ENCODE assay signal across 11 cellular contexts in genomic region chr15:65804252-65804931, GRCh38. TPM values are rescaled to one million over a fixed set of nuclear protein-coding genes. Genes with fewer than 3 reads are reported as not detected.
DNase-seq lines count a peak whose midpoint lies in the region; ATAC-seq and TF ChIP-seq lines count a peak whose summit lies in the region.
"Had no signal": no experiment of that assay in that cellular context is flagged by ENCODE, and none has a peak within 500 bp of the region (broad histone marks: within the 10 kb centered on the region; RNA-seq: fewer than 3 reads in every experiment).

No MANE protein-coding gene starts in this region.

- intact Hi-C loops in spleen (cut with DNase I; ENCODE audit: low total_unique reads): no loop called here

- H3K4me3 Mint-ChIP-seq in activated T-cell treated with anti-CD3 and anti-CD28 coated beads, Interleukin-2, amount 50 U/mL, for 24 hours: no peak overlapping the region

- no peaks in the 10 kb centered on the region for H3K9me3 Mint-ChIP-seq in activated T-cell treated with anti-CD3 and anti-CD28 coated beads, Interleukin-2, amount 50 U/mL, for 24 hours

- no peaks in the 10 kb centered on the region for H3K9me3 ChIP-seq in spleen
- H3K9me3 ChIP-seq: prostate gland had no signal

- H3K27ac ChIP-seq in spleen: peak overlapping the region in 7 of 8 donors; percentile 43 to 79 (median 62)
- H3K27ac ChIP-seq: KMS-11, prostate gland had no signal

- H3K4me1 Mint-ChIP-seq in activated T-cell treated with anti-CD3 and anti-CD28 coated beads, Interleukin-2, amount 50 U/mL, for 24 hours (ENCODE audit: low read depth): peaks cover 44% of the 10 kb centered on the region

- H3K4me1 ChIP-seq in spleen: peaks cover 0 to 60% (median 27%) of the 10 kb centered on the region in 6 donors
- H3K4me1 ChIP-seq: prostate gland had no signal

- H3K4me3 ChIP-seq in foreskin fibroblast (ENCODE audit: low read depth in 1 of 2, low read length in 2 of 2): no peak overlapping the region
- H3K4me3 ChIP-seq in spleen: no peak overlapping the region
- H3K4me3 ChIP-seq: prostate gland had no signal

- TF ChIP-seq CTCF in foreskin fibroblast (IDR thresholded peaks at IDR 0.05; ENCODE audit: low read depth, low read length) (no peak), spleen (IDR thresholded peaks at IDR 0.05 in 8 of 11, conservative IDR thresholded peaks at IDR 0.05 in 3 of 11) (no peak)

- H3K36me3 ChIP-seq in spleen: no peaks in the 10 kb centered on the region
- H3K36me3 ChIP-seq: prostate gland had no signal

- H3K36me3 Mint-ChIP-seq in activated T-cell treated with anti-CD3 and anti-CD28 coated beads, Interleukin-2, amount 50 U/mL, for 24 hours (ENCODE audit: low read depth): no peaks in the 10 kb centered on the region

- peak overlapping the region; percentile 84 for H3K27ac Mint-ChIP-seq in activated T-cell treated with anti-CD3 and anti-CD28 coated beads, Interleukin-2, amount 50 U/mL, for 24 hours

- H3K27me3 Mint-ChIP-seq in activated T-cell treated with anti-CD3 and anti-CD28 coated beads, Interleukin-2, amount 50 U/mL, for 24 hours: no peaks in the 10 kb centered on the region

- DNase-seq in activated T-cell treated with anti-CD3 and anti-CD28 coated beads, Interleukin-2, amount 50 U/mL, for 24 hours: no peak
- no peak for DNase-seq in activated T-cell treated with anti-CD3 and anti-CD28 coated beads, Interleukin-2, amount 50 U/mL, for 48 hours
- DNase-seq in SKM-1 treated with dmso at 0.1 percent for 144 hours (lab: John Stamatoyannopoulos, UW; ENCODE audit: unreplicated experiment) (peak; percentile 93), foreskin fibroblast (peak; percentile 48 to 55), spleen (no peak), epidermal melanocyte (ENCODE audit: insufficient read length, low spot score) (no peak)
- DNase-seq: ACHN had no signal

- no peaks in the 10 kb centered on the region for H3K27me3 ChIP-seq in spleen (replicated peaks in 1 of 7)

- TF ChIP-seq POLR2A in spleen (IDR thresholded peaks at IDR 0.05) (no peak), GM18505 (IDR thresholded peaks at IDR 0.05; ENCODE audit: borderline replicate concordance, extremely low read depth, insufficient read depth, insufficient read length) (no peak)

- no peak for ATAC-seq in GM21529 (IDR thresholded peaks at IDR 0.05; ENCODE audit: unreplicated experiment)
- no peak for ATAC-seq in GM18505 (IDR thresholded peaks at IDR 0.05; ENCODE audit: unreplicated experiment)

- 35 to 69% (median 44%) methylated on average over 1 of the region's 1 CpG for WGBS in spleen, 5 donors

RNA-seq across cellular contexts. Expression of gene DENND4A, which starts 12.3 kb away (rescaled TPM):
- 10 to 100 TPM; 53.1 to 88.2 (median 61.5) TPM for total RNA-seq in spleen
- 10 to 100 TPM in 1 of 3 donors, 1 to 10 TPM in 2; 9.4 to 11.1 (median 9.9) TPM for polyA plus RNA-seq in spleen

Comparison
In these comparisons a context has a peak if more than half of its experiments do, and no peak if none do; other contexts are left out.
1. DNase-seq: peak in SKM-1 treated with dmso at 0.1 percent for 144 hours (single experiment) and foreskin fibroblast (2 of 2); none in activated T-cell treated with anti-CD3 and anti-CD28 coated beads, Interleukin-2, amount 50 U/mL, for 24 hours (single experiment), activated T-cell treated with anti-CD3 and anti-CD28 coated beads, Interleukin-2, amount 50 U/mL, for 48 hours (0 of 2), spleen (single experiment) and epidermal melanocyte (single experiment).